8 cellular contexts compared by ENCODE assay signal in genomic region chr9:5450360-5451051, GRCh38. TPM values are rescaled to one million over a fixed set of nuclear protein-coding genes. Genes with fewer than 3 reads are reported as not detected.
DNase-seq lines count a peak whose midpoint lies in the region; ATAC-seq and TF ChIP-seq lines count a peak whose summit lies in the region.

Gene CD274 (plus strand): TSS chr9:5450542. CDS start chr9:5456114, 5,572 bp downstream.

- peak within 1 kb of the TSS; percentile 82 for H3K4me3 ChIP-seq in duodenal mucosa (ENCODE audit: low read depth in 1 of 2, low read length in 2 of 2)
- H3K4me3 ChIP-seq in lower leg skin (ENCODE audit: low read depth, poor library complexity, severe bottlenecking), result peak within 1 kb of the TSS; percentile 23

- no peaks in the 10 kb centered on the region for H3K27me3 ChIP-seq in duodenal mucosa (ENCODE audit: control insufficient read depth in 1 of 2, insufficient read depth in 2 of 2, low read length in 2 of 2)

- intact Hi-C loops in lower leg skin (cut with DNase I; ENCODE audit: low total_unique reads), result no loop called here

- no peak for TF ChIP-seq POLR2A in lower leg skin (IDR thresholded peaks at IDR 0.05)

- WGBS in lower leg skin, 2 donors, result 3 to 4% methylated on average over 36 of the region's 36 CpGs

- H3K36me3 ChIP-seq in duodenal mucosa (ENCODE audit: control insufficient read depth in 1 of 2, insufficient read depth in 2 of 2, low read length in 2 of 2), result no peaks in the 10 kb centered on the region

- peak within 1 kb of the TSS; percentile 49 for H3K27ac ChIP-seq in duodenal mucosa (ENCODE audit: low read depth, low read length)

- DNase-seq in AG08396 (ENCODE audit: low spot score) (peak; percentile 88), NCI-H524 (lab: John Stamatoyannopoulos, UW) (peak; percentile 38 to 83), lower leg skin (ENCODE audit: low spot score in 2 of 2) (peak; percentile 75 to 97)
- peak; percentile 87 to 91 for DNase-seq in activated CD4-positive, alpha-beta T cell treated with anti-CD3 and anti-CD28 coated beads, Interleukin-2, amount 50 U/mL, for 48 hours
- DNase-seq in stimulated activated CD4-positive, alpha-beta T cell treated with anti-CD3 and anti-CD28 coated beads, Interleukin-4, amount 100 ng/mL, for 4 hours, result peak; percentile 78 to 88

- peak; percentile 65 for ATAC-seq in GM18867 (IDR thresholded peaks at IDR 0.05; ENCODE audit: unreplicated experiment)
- ATAC-seq in HG03175 (IDR thresholded peaks at IDR 0.05; ENCODE audit: unreplicated experiment), result peak; percentile 67

- no peaks in the 10 kb centered on the region for H3K9me3 ChIP-seq in duodenal mucosa (ENCODE audit: control insufficient read depth in 1 of 2, low read length in 2 of 2)

- H3K4me1 ChIP-seq in duodenal mucosa (ENCODE audit: control insufficient read depth in 1 of 2, insufficient read depth in 2 of 2, low read length in 2 of 2), result peaks cover 10 to 21% of the 10 kb centered on the region in 2 donors

- peak within 1 kb of the TSS; percentile 67 to 79 for H3K9ac ChIP-seq in duodenal mucosa (ENCODE audit: low read depth in 1 of 2, low read length in 2 of 2)

- TF ChIP-seq CTCF in lower leg skin (IDR thresholded peaks at IDR 0.05), result peak in 1 of 3 donors; percentile 21

RNA-seq across cellular contexts. Expression of gene CD274, which starts in this region (rescaled TPM):
- 1 to 10 TPM in 1 of 4 donors, under 1 TPM in 3; 0.08 to 1.5 (median 0.50) TPM for total RNA-seq in lower leg skin

Comparison
In these comparisons a context has a peak if more than half of its experiments do, and no peak if none do; other contexts are left out.
1. Peak in every context shown above with its lines: DNase-seq, ATAC-seq, H3K4me3 ChIP-seq and H3K27ac ChIP-seq.